Comparison of ENCODE assay signal across 8 cellular contexts in genomic region chrX:54639346-54640102, GRCh38.
DNase-seq lines count a peak whose midpoint lies in the region; ATAC-seq and TF ChIP-seq lines count a peak whose summit lies in the region.

No MANE protein-coding gene starts in this region.

- H3K36me3 Mint-ChIP-seq in natural killer cell = peaks cover 6% of the 10 kb centered on the region

- CTCF ChIA-PET in RWPE1 (lab: Yijun Ruan, JAX) = interaction anchor here (0.6 to 0.7 kb wide), 3 partner anchors 370 to 1410 kb away, joined by 3 to 4 read pairs (median 3); no protein-coding TSS in a partner anchor

- peak overlapping the region; percentile 95 for H3K4me3 Mint-ChIP-seq in natural killer cell

- intact Hi-C loops in natural killer cell (cut with micrococcal nuclease) = loop anchor here (1.0 to 5.0 kb wide), 4 partner anchors 109 to 597 kb away; partner anchors contain the start of genes GNL3L, PHF8 and TSR2

- peak overlapping the region; percentile 92 for H3K27ac ChIP-seq in RWPE1

- POLR2A ChIA-PET in RWPE1 (lab: Yijun Ruan, JAX; ENCODE audit: low non-redundant PET) = interaction anchor here (0.6 kb wide), 1 partner anchor 356 kb away, joined by 4 read pairs; no protein-coding TSS in a partner anchor

- TF ChIP-seq CTCF in RWPE1 (conservative IDR thresholded peaks at IDR 0.05; ENCODE audit: low read depth) = peak; percentile 58
- TF ChIP-seq CTCF in natural killer cell (IDR thresholded peaks at IDR 0.05) = peak; percentile 52

- H3K4me1 Mint-ChIP-seq in natural killer cell = peaks cover 5 to 13% of the 10 kb centered on the region in 2 donors

- peak overlapping the region; percentile 60 for H3K4me3 ChIP-seq in H7 (ENCODE audit: insufficient read depth, low read depth, low read length)

- DNase-seq in ELR (ENCODE audit: low read depth) = peak; percentile 95
- peak; percentile 80 for DNase-seq in H7
- DNase-seq in LoVo (ENCODE audit: low spot score) = peak; percentile 87
- peak; percentile 89 for DNase-seq in RWPE1 (ENCODE audit: low spot score)
- peak; percentile 88 for DNase-seq in activated T-helper 9 cell treated with anti-CD3 and anti-CD28 coated beads, Interleukin-2, amount 50 U/mL, for 16 hours (ENCODE audit: low read depth)
- peak; percentile 96 for DNase-seq in fibroblast of peridontal ligament (ENCODE audit: extremely low read depth)
- peak; percentile 79 for DNase-seq in natural killer cell
- peak; percentile 86 to 94 (median 90) for DNase-seq in stimulated activated naive CD4-positive, alpha-beta T cell (lab: John Stamatoyannopoulos, UW)

- H3K27me3 ChIP-seq in H7 (ENCODE audit: control insufficient read depth, insufficient read depth, low read length) = no peaks in the 10 kb centered on the region

- peak; percentile 89 to 98 (median 90) for ATAC-seq in natural killer cell

- H3K36me3 ChIP-seq in H7 (replicated peaks; ENCODE audit: control insufficient read depth, insufficient read depth, low read length) = no peaks in the 10 kb centered on the region

- H3K27me3 Mint-ChIP-seq in natural killer cell (ENCODE audit: low read depth in 2 of 2) = peaks cover 0 to 15% of the 10 kb centered on the region in 2 donors

- H3K9me3 Mint-ChIP-seq in natural killer cell = peaks cover 0 to 5% of the 10 kb centered on the region in 2 donors

- H3K27ac Mint-ChIP-seq in natural killer cell = peak overlapping the region; percentile 98 to 99

Comparison
In these comparisons a context has a peak if more than half of its experiments do, and no peak if none do; other contexts are left out.
1. Peak in every context shown above with its lines: DNase-seq, ATAC-seq, H3K4me3 ChIP-seq and H3K27ac ChIP-seq.